Comparison of ENCODE assay signal across 2 cellular contexts in genomic region chr20:40633123-40633850, GRCh38.
TF ChIP-seq lines count a peak whose summit lies in the region.

No MANE protein-coding gene starts in this region.

TF ChIP-seq in GM23338, 12 proteins besides CTCF, POLR2A, EP300 and RAD21 (continued from another document):
- TF ChIP-seq, protein P1, sequence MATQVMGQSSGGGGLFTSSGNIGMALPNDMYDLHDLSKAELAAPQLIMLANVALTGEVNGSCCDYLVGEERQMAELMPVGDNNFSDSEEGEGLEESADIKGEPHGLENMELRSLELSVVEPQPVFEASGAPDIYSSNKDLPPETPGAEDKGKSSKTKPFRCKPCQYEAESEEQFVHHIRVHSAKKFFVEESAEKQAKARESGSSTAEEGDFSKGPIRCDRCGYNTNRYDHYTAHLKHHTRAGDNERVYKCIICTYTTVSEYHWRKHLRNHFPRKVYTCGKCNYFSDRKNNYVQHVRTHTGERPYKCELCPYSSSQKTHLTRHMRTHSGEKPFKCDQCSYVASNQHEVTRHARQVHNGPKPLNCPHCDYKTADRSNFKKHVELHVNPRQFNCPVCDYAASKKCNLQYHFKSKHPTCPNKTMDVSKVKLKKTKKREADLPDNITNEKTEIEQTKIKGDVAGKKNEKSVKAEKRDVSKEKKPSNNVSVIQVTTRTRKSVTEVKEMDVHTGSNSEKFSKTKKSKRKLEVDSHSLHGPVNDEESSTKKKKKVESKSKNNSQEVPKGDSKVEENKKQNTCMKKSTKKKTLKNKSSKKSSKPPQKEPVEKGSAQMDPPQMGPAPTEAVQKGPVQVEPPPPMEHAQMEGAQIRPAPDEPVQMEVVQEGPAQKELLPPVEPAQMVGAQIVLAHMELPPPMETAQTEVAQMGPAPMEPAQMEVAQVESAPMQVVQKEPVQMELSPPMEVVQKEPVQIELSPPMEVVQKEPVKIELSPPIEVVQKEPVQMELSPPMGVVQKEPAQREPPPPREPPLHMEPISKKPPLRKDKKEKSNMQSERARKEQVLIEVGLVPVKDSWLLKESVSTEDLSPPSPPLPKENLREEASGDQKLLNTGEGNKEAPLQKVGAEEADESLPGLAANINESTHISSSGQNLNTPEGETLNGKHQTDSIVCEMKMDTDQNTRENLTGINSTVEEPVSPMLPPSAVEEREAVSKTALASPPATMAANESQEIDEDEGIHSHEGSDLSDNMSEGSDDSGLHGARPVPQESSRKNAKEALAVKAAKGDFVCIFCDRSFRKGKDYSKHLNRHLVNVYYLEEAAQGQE (IDR thresholded peaks at IDR 0.05; ENCODE audit: unreplicated experiment): no peak
- TF ChIP-seq STAT1 (IDR thresholded peaks at IDR 0.05; ENCODE audit: unreplicated experiment) (no peak), CREB1 (CRISPR knock-in tag; IDR thresholded peaks at IDR 0.05; ENCODE audit: low read depth) (no peak), ZNF331 (CRISPR knock-in tag; IDR thresholded peaks at IDR 0.05; ENCODE audit: low read depth) (no peak), EZH2 (IDR thresholded peaks at IDR 0.05; ENCODE audit: low read depth, unreplicated experiment) (no peak), EZH2phosphoT487 (IDR thresholded peaks at IDR 0.05; ENCODE audit: unreplicated experiment) (no peak)
- TF ChIP-seq, protein P2, sequence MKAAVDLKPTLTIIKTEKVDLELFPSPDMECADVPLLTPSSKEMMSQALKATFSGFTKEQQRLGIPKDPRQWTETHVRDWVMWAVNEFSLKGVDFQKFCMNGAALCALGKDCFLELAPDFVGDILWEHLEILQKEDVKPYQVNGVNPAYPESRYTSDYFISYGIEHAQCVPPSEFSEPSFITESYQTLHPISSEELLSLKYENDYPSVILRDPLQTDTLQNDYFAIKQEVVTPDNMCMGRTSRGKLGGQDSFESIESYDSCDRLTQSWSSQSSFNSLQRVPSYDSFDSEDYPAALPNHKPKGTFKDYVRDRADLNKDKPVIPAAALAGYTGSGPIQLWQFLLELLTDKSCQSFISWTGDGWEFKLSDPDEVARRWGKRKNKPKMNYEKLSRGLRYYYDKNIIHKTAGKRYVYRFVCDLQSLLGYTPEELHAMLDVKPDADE (IDR thresholded peaks at IDR 0.05): no peak
- TF ChIP-seq, protein P3, sequence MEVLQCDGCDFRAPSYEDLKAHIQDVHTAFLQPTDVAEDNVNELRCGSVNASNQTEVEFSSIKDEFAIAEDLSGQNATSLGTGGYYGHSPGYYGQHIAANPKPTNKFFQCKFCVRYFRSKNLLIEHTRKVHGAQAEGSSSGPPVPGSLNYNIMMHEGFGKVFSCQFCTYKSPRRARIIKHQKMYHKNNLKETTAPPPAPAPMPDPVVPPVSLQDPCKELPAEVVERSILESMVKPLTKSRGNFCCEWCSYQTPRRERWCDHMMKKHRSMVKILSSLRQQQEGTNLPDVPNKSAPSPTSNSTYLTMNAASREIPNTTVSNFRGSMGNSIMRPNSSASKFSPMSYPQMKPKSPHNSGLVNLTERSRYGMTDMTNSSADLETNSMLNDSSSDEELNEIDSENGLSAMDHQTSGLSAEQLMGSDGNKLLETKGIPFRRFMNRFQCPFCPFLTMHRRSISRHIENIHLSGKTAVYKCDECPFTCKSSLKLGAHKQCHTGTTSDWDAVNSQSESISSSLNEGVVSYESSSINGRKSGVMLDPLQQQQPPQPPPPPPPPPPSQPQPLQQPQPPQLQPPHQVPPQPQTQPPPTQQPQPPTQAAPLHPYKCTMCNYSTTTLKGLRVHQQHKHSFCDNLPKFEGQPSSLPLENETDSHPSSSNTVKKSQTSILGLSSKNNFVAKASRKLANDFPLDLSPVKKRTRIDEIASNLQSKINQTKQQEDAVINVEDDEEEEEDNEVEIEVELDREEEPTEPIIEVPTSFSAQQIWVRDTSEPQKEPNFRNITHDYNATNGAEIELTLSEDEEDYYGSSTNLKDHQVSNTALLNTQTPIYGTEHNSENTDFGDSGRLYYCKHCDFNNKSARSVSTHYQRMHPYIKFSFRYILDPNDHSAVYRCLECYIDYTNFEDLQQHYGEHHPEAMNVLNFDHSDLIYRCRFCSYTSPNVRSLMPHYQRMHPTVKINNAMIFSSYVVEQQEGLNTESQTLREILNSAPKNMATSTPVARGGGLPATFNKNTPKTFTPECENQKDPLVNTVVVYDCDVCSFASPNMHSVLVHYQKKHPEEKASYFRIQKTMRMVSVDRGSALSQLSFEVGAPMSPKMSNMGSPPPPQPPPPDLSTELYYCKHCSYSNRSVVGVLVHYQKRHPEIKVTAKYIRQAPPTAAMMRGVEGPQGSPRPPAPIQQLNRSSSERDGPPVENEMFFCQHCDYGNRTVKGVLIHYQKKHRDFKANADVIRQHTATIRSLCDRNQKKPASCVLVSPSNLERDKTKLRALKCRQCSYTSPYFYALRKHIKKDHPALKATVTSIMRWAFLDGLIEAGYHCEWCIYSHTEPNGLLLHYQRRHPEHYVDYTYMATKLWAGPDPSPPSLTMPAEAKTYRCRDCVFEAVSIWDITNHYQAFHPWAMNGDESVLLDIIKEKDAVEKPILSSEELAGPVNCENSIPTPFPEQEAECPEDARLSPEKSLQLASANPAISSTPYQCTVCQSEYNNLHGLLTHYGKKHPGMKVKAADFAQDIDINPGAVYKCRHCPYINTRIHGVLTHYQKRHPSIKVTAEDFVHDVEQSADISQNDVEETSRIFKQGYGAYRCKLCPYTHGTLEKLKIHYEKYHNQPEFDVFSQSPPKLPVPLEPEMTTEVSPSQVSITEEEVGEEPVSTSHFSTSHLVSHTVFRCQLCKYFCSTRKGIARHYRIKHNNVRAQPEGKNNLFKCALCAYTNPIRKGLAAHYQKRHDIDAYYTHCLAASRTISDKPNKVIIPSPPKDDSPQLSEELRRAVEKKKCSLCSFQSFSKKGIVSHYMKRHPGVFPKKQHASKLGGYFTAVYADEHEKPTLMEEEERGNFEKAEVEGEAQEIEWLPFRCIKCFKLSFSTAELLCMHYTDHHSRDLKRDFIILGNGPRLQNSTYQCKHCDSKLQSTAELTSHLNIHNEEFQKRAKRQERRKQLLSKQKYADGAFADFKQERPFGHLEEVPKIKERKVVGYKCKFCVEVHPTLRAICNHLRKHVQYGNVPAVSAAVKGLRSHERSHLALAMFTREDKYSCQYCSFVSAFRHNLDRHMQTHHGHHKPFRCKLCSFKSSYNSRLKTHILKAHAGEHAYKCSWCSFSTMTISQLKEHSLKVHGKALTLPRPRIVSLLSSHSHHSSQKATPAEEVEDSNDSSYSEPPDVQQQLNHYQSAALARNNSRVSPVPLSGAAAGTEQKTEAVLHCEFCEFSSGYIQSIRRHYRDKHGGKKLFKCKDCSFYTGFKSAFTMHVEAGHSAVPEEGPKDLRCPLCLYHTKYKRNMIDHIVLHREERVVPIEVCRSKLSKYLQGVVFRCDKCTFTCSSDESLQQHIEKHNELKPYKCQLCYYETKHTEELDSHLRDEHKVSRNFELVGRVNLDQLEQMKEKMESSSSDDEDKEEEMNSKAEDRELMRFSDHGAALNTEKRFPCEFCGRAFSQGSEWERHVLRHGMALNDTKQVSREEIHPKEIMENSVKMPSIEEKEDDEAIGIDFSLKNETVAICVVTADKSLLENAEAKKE (CRISPR knock-in tag; IDR thresholded peaks at IDR 0.05): no peak

TF ChIP-seq in H1, 55 proteins besides CTCF, POLR2A, EP300 and RAD21 (continued from another document):
- TF ChIP-seq, protein P4, sequence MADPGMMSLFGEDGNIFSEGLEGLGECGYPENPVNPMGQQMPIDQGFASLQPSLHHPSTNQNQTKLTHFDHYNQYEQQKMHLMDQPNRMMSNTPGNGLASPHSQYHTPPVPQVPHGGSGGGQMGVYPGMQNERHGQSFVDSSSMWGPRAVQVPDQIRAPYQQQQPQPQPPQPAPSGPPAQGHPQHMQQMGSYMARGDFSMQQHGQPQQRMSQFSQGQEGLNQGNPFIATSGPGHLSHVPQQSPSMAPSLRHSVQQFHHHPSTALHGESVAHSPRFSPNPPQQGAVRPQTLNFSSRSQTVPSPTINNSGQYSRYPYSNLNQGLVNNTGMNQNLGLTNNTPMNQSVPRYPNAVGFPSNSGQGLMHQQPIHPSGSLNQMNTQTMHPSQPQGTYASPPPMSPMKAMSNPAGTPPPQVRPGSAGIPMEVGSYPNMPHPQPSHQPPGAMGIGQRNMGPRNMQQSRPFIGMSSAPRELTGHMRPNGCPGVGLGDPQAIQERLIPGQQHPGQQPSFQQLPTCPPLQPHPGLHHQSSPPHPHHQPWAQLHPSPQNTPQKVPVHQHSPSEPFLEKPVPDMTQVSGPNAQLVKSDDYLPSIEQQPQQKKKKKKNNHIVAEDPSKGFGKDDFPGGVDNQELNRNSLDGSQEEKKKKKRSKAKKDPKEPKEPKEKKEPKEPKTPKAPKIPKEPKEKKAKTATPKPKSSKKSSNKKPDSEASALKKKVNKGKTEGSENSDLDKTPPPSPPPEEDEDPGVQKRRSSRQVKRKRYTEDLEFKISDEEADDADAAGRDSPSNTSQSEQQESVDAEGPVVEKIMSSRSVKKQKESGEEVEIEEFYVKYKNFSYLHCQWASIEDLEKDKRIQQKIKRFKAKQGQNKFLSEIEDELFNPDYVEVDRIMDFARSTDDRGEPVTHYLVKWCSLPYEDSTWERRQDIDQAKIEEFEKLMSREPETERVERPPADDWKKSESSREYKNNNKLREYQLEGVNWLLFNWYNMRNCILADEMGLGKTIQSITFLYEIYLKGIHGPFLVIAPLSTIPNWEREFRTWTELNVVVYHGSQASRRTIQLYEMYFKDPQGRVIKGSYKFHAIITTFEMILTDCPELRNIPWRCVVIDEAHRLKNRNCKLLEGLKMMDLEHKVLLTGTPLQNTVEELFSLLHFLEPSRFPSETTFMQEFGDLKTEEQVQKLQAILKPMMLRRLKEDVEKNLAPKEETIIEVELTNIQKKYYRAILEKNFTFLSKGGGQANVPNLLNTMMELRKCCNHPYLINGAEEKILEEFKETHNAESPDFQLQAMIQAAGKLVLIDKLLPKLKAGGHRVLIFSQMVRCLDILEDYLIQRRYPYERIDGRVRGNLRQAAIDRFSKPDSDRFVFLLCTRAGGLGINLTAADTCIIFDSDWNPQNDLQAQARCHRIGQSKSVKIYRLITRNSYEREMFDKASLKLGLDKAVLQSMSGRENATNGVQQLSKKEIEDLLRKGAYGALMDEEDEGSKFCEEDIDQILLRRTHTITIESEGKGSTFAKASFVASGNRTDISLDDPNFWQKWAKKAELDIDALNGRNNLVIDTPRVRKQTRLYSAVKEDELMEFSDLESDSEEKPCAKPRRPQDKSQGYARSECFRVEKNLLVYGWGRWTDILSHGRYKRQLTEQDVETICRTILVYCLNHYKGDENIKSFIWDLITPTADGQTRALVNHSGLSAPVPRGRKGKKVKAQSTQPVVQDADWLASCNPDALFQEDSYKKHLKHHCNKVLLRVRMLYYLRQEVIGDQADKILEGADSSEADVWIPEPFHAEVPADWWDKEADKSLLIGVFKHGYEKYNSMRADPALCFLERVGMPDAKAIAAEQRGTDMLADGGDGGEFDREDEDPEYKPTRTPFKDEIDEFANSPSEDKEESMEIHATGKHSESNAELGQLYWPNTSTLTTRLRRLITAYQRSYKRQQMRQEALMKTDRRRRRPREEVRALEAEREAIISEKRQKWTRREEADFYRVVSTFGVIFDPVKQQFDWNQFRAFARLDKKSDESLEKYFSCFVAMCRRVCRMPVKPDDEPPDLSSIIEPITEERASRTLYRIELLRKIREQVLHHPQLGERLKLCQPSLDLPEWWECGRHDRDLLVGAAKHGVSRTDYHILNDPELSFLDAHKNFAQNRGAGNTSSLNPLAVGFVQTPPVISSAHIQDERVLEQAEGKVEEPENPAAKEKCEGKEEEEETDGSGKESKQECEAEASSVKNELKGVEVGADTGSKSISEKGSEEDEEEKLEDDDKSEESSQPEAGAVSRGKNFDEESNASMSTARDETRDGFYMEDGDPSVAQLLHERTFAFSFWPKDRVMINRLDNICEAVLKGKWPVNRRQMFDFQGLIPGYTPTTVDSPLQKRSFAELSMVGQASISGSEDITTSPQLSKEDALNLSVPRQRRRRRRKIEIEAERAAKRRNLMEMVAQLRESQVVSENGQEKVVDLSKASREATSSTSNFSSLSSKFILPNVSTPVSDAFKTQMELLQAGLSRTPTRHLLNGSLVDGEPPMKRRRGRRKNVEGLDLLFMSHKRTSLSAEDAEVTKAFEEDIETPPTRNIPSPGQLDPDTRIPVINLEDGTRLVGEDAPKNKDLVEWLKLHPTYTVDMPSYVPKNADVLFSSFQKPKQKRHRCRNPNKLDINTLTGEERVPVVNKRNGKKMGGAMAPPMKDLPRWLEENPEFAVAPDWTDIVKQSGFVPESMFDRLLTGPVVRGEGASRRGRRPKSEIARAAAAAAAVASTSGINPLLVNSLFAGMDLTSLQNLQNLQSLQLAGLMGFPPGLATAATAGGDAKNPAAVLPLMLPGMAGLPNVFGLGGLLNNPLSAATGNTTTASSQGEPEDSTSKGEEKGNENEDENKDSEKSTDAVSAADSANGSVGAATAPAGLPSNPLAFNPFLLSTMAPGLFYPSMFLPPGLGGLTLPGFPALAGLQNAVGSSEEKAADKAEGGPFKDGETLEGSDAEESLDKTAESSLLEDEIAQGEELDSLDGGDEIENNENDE (IDR thresholded peaks at IDR 0.05; ENCODE audit: insufficient replicate concordance, low read length): no peak
